Comparison of ENCODE assay signal across 19 cellular contexts in the genomic region with DNA sequence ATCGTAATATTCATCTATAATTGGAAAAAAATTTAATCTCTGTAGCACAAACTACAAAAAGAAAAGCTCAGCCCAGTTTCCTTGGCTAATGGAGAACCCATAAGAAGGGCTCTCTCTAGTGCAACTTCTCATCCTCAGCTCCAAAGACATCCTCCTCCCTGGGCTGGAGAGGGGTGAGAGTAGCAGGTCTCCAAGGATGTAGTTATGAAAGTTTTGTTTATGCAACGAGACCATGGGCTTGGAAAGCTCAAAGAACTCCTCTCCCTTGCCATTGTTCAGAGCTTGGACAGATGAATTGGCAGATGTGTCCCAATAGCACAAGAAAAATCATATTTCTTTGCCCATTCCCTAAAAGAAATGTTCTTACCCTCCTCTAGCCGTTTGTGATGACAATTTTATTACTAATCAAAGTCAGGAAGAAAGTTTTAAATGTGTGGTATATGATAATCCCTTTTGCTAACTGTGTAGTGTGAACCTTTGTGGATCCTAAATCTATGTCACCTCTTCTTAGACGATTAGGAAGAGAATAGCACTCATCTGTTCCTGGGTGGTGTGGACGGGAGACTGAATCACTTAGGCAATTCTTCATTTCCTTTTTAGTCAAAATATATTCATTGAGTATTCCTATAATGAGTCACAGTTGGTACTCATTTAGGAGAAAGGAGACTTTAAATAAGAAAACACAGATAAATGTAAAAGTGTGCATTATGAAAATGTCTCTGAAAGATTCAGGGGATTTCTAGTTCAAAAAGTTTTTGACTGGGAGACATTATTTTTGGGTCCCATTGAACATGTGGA. TPM values are rescaled to one million over a fixed set of nuclear protein-coding genes. Genes with fewer than 3 reads are reported as not detected.
DNase-seq lines count a peak whose midpoint lies in the region; ATAC-seq and TF ChIP-seq lines count a peak whose summit lies in the region.
"Had no signal": no experiment of that assay in that cellular context is flagged by ENCODE, and none has a peak within 500 bp of the region (broad histone marks: within the 10 kb centered on the region; RNA-seq: fewer than 3 reads in every experiment).

No MANE protein-coding gene starts in this region.

- peaks cover 14% of the 10 kb centered on the region for H3K4me1 Mint-ChIP-seq in activated CD4-positive, alpha-beta T cell treated with anti-CD3 and anti-CD28 coated beads for 36 hours
- peaks cover 6% of the 10 kb centered on the region for H3K4me1 Mint-ChIP-seq in activated CD4-positive, alpha-beta T cell treated with anti-CD3 and anti-CD28 coated beads, Interleukin-2, amount 10 ng/mL, durations not matched to agents 24 days and 14 days
- H3K4me1 Mint-ChIP-seq: CD4-positive, CD25-positive, alpha-beta regulatory T cell had no signal

- no peaks in the 10 kb centered on the region for H3K9me3 Mint-ChIP-seq in activated CD4-positive, alpha-beta T cell treated with anti-CD3 and anti-CD28 coated beads for 36 hours (ENCODE audit: low read depth)
- no peaks in the 10 kb centered on the region for H3K9me3 Mint-ChIP-seq in activated CD4-positive, alpha-beta T cell treated with anti-CD3 and anti-CD28 coated beads, Interleukin-2, amount 10 ng/mL, durations not matched to agents 24 days and 14 days
- H3K9me3 Mint-ChIP-seq: CD4-positive, CD25-positive, alpha-beta regulatory T cell had no signal

- no peak overlapping the region for H3K27ac Mint-ChIP-seq in activated CD4-positive, alpha-beta T cell treated with anti-CD3 and anti-CD28 coated beads for 36 hours
- H3K27ac Mint-ChIP-seq in activated CD4-positive, alpha-beta T cell treated with anti-CD3 and anti-CD28 coated beads, Interleukin-2, amount 10 ng/mL, durations not matched to agents 24 days and 14 days: no peak overlapping the region
- H3K27ac Mint-ChIP-seq: activated CD8-positive, alpha-beta T cell treated with anti-CD3 and anti-CD28 coated beads, Interleukin-2, amount 10 ng/mL, durations not matched to agents 7 days and 5 days; CD4-positive, CD25-positive, alpha-beta regulatory T cell had no signal

- no peak for TF ChIP-seq POLR2A in upper lobe of left lung (IDR thresholded peaks at IDR 0.05)
- no peak for TF ChIP-seq POLR2A in Peyer's patch (IDR thresholded peaks at IDR 0.05)

- H3K79me2 ChIP-seq in osteoblast (ENCODE audit: insufficient read depth, low read length): no peaks in the 10 kb centered on the region
- H3K79me2 ChIP-seq: parathyroid adenoma had no signal

- H4K20me1 ChIP-seq in osteoblast (ENCODE audit: insufficient read depth, low read length): no peaks in the 10 kb centered on the region

- H3K27ac ChIP-seq in ascending aorta: peak overlapping the region; percentile 35 to 74
- no peak overlapping the region for H3K27ac ChIP-seq in osteoblast (ENCODE audit: low read depth, low read length)
- H3K27ac ChIP-seq in upper lobe of left lung: no peak overlapping the region
- H3K27ac ChIP-seq in Peyer's patch: no peak overlapping the region
- H3K27ac ChIP-seq: parathyroid adenoma had no signal

- no peaks in the 10 kb centered on the region for H3K9me3 ChIP-seq in ascending aorta
- H3K9me3 ChIP-seq in osteoblast (ENCODE audit: low read depth, low read length): no peaks in the 10 kb centered on the region
- no peaks in the 10 kb centered on the region for H3K9me3 ChIP-seq in upper lobe of left lung
- H3K9me3 ChIP-seq in Peyer's patch: no peaks in the 10 kb centered on the region

- TF ChIP-seq EP300 in upper lobe of left lung (IDR thresholded peaks at IDR 0.05): no peak

- H3K36me3 ChIP-seq in ascending aorta (peaks cover 16 to 26% of the 10 kb centered on the region in 2 donors), osteoblast (ENCODE audit: insufficient read depth, low read length) (no peaks in the 10 kb centered on the region), upper lobe of left lung (no peaks in the 10 kb centered on the region), Peyer's patch (no peaks in the 10 kb centered on the region)

- intact Hi-C loops in activated CD4-positive, alpha-beta T cell treated with anti-CD3 and anti-CD28 coated beads for 36 hours (cut with DNase I, micrococcal nuclease): loop anchor here (1.0 to 10.0 kb wide), 4 partner anchors 72 to 138 kb away; a partner anchor contains a TSS
- intact Hi-C loops in activated CD4-positive, alpha-beta T cell treated with anti-CD3 and anti-CD28 coated beads, Interleukin-2, amount 10 ng/mL, durations not matched to agents 24 days and 14 days (cut with micrococcal nuclease): no loop called here
- intact Hi-C loops in ascending aorta (cut with DNase I): no loop called here

- TF ChIP-seq CTCF in ascending aorta (IDR thresholded peaks at IDR 0.05) (no peak), osteoblast (IDR thresholded peaks at IDR 0.05; ENCODE audit: extremely low read depth, low read depth, low read length) (no peak), upper lobe of left lung (IDR thresholded peaks at IDR 0.05) (no peak), Peyer's patch (IDR thresholded peaks at IDR 0.05) (no peak)

- no peak overlapping the region for H3K4me3 ChIP-seq in ascending aorta
- no peak overlapping the region for H3K4me3 ChIP-seq in osteoblast (ENCODE audit: insufficient read depth, low read length)
- H3K4me3 ChIP-seq in upper lobe of left lung: no peak overlapping the region
- no peak overlapping the region for H3K4me3 ChIP-seq in Peyer's patch
- H3K4me3 ChIP-seq: lung, skin epidermis had no signal

- DNase-seq in activated CD4-positive, alpha-beta T cell treated with anti-CD3 and anti-CD28 coated beads for 36 hours: peak; percentile 31
- no peak for DNase-seq in activated CD4-positive, alpha-beta T cell treated with anti-CD3 and anti-CD28 coated beads, Interleukin-2, amount 10 ng/mL, durations not matched to agents 24 days and 14 days
- peak; percentile 63 for DNase-seq in ELR (ENCODE audit: low read depth)
- DNase-seq in ascending aorta (ENCODE audit: low spot score in 2 of 2): no peak
- peak; percentile 80 for DNase-seq in osteoblast (ENCODE audit: insufficient read length, low spot score, missing footprints)
- DNase-seq in upper lobe of left lung: no peak
- no peak for DNase-seq in Peyer's patch
- DNase-seq in NCI-H2196 treated with DMSO at 0.1 percent for 48 hours (lab: John Stamatoyannopoulos, UW; ENCODE audit: unreplicated experiment): no peak
- DNase-seq: 8988T; activated CD8-positive, alpha-beta T cell treated with anti-CD3 and anti-CD28 coated beads, Interleukin-2, amount 10 ng/mL, durations not matched to agents 7 days and 5 days; CD4-positive, CD25-positive, alpha-beta regulatory T cell; DMS53; Kasumi-1; NCI-H1105; NCI-H774 had no signal

- CTCF ChIA-PET in activated CD4-positive, alpha-beta T cell treated with anti-CD3 and anti-CD28 coated beads for 36 hours (lab: Charles Lee): interaction anchor here (1.1 kb wide), 1 partner anchor 10 kb away, joined by 3 read pairs; no protein-coding TSS in a partner anchor

- peaks cover 2% of the 10 kb centered on the region for H3K36me3 Mint-ChIP-seq in activated CD4-positive, alpha-beta T cell treated with anti-CD3 and anti-CD28 coated beads for 36 hours (ENCODE audit: low read depth)
- H3K36me3 Mint-ChIP-seq in activated CD4-positive, alpha-beta T cell treated with anti-CD3 and anti-CD28 coated beads, Interleukin-2, amount 10 ng/mL, durations not matched to agents 24 days and 14 days (ENCODE audit: low read depth): peaks cover 1% of the 10 kb centered on the region

- POLR2A ChIA-PET in activated CD4-positive, alpha-beta T cell treated with anti-CD3 and anti-CD28 coated beads for 36 hours (lab: Charles Lee): no interaction called here

- WGBS in upper lobe of left lung, 2 donors: 56 to 62% methylated on average over 5 of the region's 5 CpGs

- H3K4me3 Mint-ChIP-seq in activated CD4-positive, alpha-beta T cell treated with anti-CD3 and anti-CD28 coated beads for 36 hours: no peak overlapping the region
- no peak overlapping the region for H3K4me3 Mint-ChIP-seq in activated CD4-positive, alpha-beta T cell treated with anti-CD3 and anti-CD28 coated beads, Interleukin-2, amount 10 ng/mL, durations not matched to agents 24 days and 14 days
- H3K4me3 Mint-ChIP-seq: activated CD8-positive, alpha-beta T cell treated with anti-CD3 and anti-CD28 coated beads, Interleukin-2, amount 10 ng/mL, durations not matched to agents 7 days and 5 days; CD4-positive, CD25-positive, alpha-beta regulatory T cell had no signal

- peak; percentile 90 for ATAC-seq in activated CD4-positive, alpha-beta T cell treated with anti-CD3 and anti-CD28 coated beads for 36 hours
- no peak for ATAC-seq in upper lobe of left lung (ENCODE audit: low FRiP score in 2 of 2)
- ATAC-seq: activated CD8-positive, alpha-beta T cell treated with anti-CD3 and anti-CD28 coated beads, Interleukin-2, amount 10 ng/mL, durations not matched to agents 7 days and 5 days; HCT116 had no signal

- H3K27me3 Mint-ChIP-seq in activated CD4-positive, alpha-beta T cell treated with anti-CD3 and anti-CD28 coated beads for 36 hours: peaks cover 24% of the 10 kb centered on the region
- peaks cover 35% of the 10 kb centered on the region for H3K27me3 Mint-ChIP-seq in activated CD4-positive, alpha-beta T cell treated with anti-CD3 and anti-CD28 coated beads, Interleukin-2, amount 10 ng/mL, durations not matched to agents 24 days and 14 days
- H3K27me3 Mint-ChIP-seq: CD4-positive, CD25-positive, alpha-beta regulatory T cell had no signal

- H3K27me3 ChIP-seq in ascending aorta (no peaks in the 10 kb centered on the region), osteoblast (ENCODE audit: insufficient read depth, low read length) (no peaks in the 10 kb centered on the region), upper lobe of left lung (no peaks in the 10 kb centered on the region), Peyer's patch (no peaks in the 10 kb centered on the region)

- H3K4me1 ChIP-seq in ascending aorta (peaks cover 4 to 37% of the 10 kb centered on the region in 2 donors), osteoblast (ENCODE audit: insufficient read depth, low read length) (peaks cover 23% of the 10 kb centered on the region), upper lobe of left lung (peaks cover 10 to 14% (median 12%) of the 10 kb centered on the region in 4 donors), Peyer's patch (peaks cover 0 to 1% (median 0%) of the 10 kb centered on the region in 4 donors)

- no peak overlapping the region for H3K4me2 ChIP-seq in osteoblast (ENCODE audit: insufficient read depth, low read length)

- H2AFZ ChIP-seq in osteoblast (ENCODE audit: low read length): peak overlapping the region; percentile 5
- H2AFZ ChIP-seq: parathyroid adenoma had no signal

RNA-seq across cellular contexts. Expression of a gene that starts 52.2 kb away (rescaled TPM):
- 1 to 10 TPM; 2.5 to 3.4 TPM for total RNA-seq in activated CD4-positive, alpha-beta T cell treated with anti-CD3 and anti-CD28 coated beads for 36 hours
- total RNA-seq in activated CD4-positive, alpha-beta T cell treated with anti-CD3 and anti-CD28 coated beads, Interleukin-2, amount 10 ng/mL, durations not matched to agents 24 days and 14 days: 3.1 and 3.3 TPM in 2 replicates
- total RNA-seq in ascending aorta: 162 TPM
- 2.4 and 5.8 TPM in 2 replicates for total RNA-seq in osteoblast
- 10 to 100 TPM in 2 of 6 donors, 1 to 10 TPM in 4; 3.1 to 37.7 (median 7.0) TPM for total RNA-seq in upper lobe of left lung
- 10 to 100 TPM; 12.3 to 78.4 (median 23.7) TPM for total RNA-seq in Peyer's patch

Comparison
In these comparisons a context has a peak if more than half of its experiments do, and no peak if none do; other contexts are left out.
1. DNase-seq: peak in activated CD4-positive, alpha-beta T cell treated with anti-CD3 and anti-CD28 coated beads for 36 hours (single experiment), ELR (single experiment) and osteoblast (single experiment); none in activated CD4-positive, alpha-beta T cell treated with anti-CD3 and anti-CD28 coated beads, Interleukin-2, amount 10 ng/mL, durations not matched to agents 24 days and 14 days (single experiment), ascending aorta (0 of 2), upper lobe of left lung (0 of 2), Peyer's patch (0 of 3) and NCI-H2196 treated with DMSO at 0.1 percent for 48 hours (single experiment).
2. intact Hi-C loops: an anchor here in activated CD4-positive, alpha-beta T cell treated with anti-CD3 and anti-CD28 coated beads for 36 hours (1.0 to 10.0 kb wide); none called in activated CD4-positive, alpha-beta T cell treated with anti-CD3 and anti-CD28 coated beads, Interleukin-2, amount 10 ng/mL, durations not matched to agents 24 days and 14 days and ascending aorta.
3. H3K27ac ChIP-seq: peak in ascending aorta (2 of 2); none in osteoblast (single experiment), upper lobe of left lung (0 of 4) and Peyer's patch (0 of 4).